ENCODE assay signal across 16 cellular contexts in genomic region chr21:14684071-14684470, GRCh38.
DNase-seq lines count a peak whose midpoint lies in the region; ATAC-seq and TF ChIP-seq lines count a peak whose summit lies in the region.
"Had no signal": no experiment of that assay in that cellular context is flagged by ENCODE, and none has a peak within 500 bp of the region (broad histone marks: within the 10 kb centered on the region; RNA-seq: fewer than 3 reads in every experiment).

No MANE protein-coding gene starts in this region.

- H3K9me2 ChIP-seq in SU-DHL-6 (replicated peaks; ENCODE audit: insufficient read depth, low read length): no peaks in the 10 kb centered on the region

- no peaks in the 10 kb centered on the region for H3K9me3 ChIP-seq in SU-DHL-6 (ENCODE audit: insufficient read depth, low read length)
- H3K9me3 ChIP-seq: thoracic aorta had no signal

- no peak overlapping the region for H2AFZ ChIP-seq in SU-DHL-6 (ENCODE audit: low read depth, low read length, severe bottlenecking)

- H3K9me3 Mint-ChIP-seq in activated T-cell treated with anti-CD3 and anti-CD28 coated beads, Interleukin-2, amount 50 U/mL, for 72 hours: peaks cover 1 to 4% of the 10 kb centered on the region in 2 donors

- peak overlapping the region; percentile 48 for H3K9ac ChIP-seq in SU-DHL-6 (ENCODE audit: low read length)

- H3K27me3 ChIP-seq in SU-DHL-6 (ENCODE audit: low read length): no peaks in the 10 kb centered on the region

- intact Hi-C loops in left colon (cut with DNase I, micrococcal nuclease): no loop called here

- H3K79me2 ChIP-seq in SU-DHL-6 (ENCODE audit: insufficient read depth, low read length): no peaks in the 10 kb centered on the region

- peak; percentile 25 for DNase-seq in CD1c-positive myeloid dendritic cell (ENCODE audit: extremely low spot score)
- no peak for DNase-seq in left colon
- no peak for DNase-seq in islet precursor cell
- DNase-seq in activated T-cell treated with anti-CD3 and anti-CD28 coated beads, Interleukin-2, amount 50 U/mL, for 72 hours: no peak
- DNase-seq: activated CD8-positive, alpha-beta memory T cell treated with anti-CD3 and anti-CD28 coated beads for 24 hours; activated gamma-delta T cell; hypothalamus; IMR-90; naive thymus-derived CD8-positive, alpha-beta T cell; NCI-H1417 treated with DMSO at 0.1 percent for 48 hours; NCI-H446 had no signal

- no peaks in the 10 kb centered on the region for H3K36me3 ChIP-seq in SU-DHL-6 (ENCODE audit: low read length)
- H3K36me3 ChIP-seq: thoracic aorta had no signal

- H3K36me3 Mint-ChIP-seq in activated T-cell treated with anti-CD3 and anti-CD28 coated beads, Interleukin-2, amount 50 U/mL, for 72 hours (ENCODE audit: insufficient read depth in 2 of 2): peaks cover 1 to 4% of the 10 kb centered on the region in 2 donors

- H3K4me2 ChIP-seq in SU-DHL-6 (ENCODE audit: low read depth, low read length, poor library complexity, severe bottlenecking): peak overlapping the region; percentile 72

- TF ChIP-seq CTCF in SU-DHL-6 (IDR thresholded peaks at IDR 0.05; ENCODE audit: insufficient read depth, low read length, poor library complexity, severe bottlenecking): no peak

- peaks cover 42% of the 10 kb centered on the region for H3K4me1 Mint-ChIP-seq in activated T-cell treated with anti-CD3 and anti-CD28 coated beads, Interleukin-2, amount 50 U/mL, for 72 hours (ENCODE audit: low read depth)

- peaks cover 52% of the 10 kb centered on the region for H3F3A ChIP-seq in SU-DHL-6 (ENCODE audit: insufficient read depth)

- no peak overlapping the region for H3K4me3 Mint-ChIP-seq in activated T-cell treated with anti-CD3 and anti-CD28 coated beads, Interleukin-2, amount 50 U/mL, for 72 hours

- H4K20me1 ChIP-seq in SU-DHL-6 (ENCODE audit: low read depth, low read length): no peaks in the 10 kb centered on the region

- no peak overlapping the region for H3K27ac Mint-ChIP-seq in activated T-cell treated with anti-CD3 and anti-CD28 coated beads, Interleukin-2, amount 50 U/mL, for 72 hours

- ATAC-seq in GM18873 (IDR thresholded peaks at IDR 0.05; ENCODE audit: low FRiP score, unreplicated experiment) (peak; percentile 28), HG02798 (IDR thresholded peaks at IDR 0.05; ENCODE audit: poor library complexity, unreplicated experiment) (peak; percentile 36), left colon (no peak), GM19035 (IDR thresholded peaks at IDR 0.05; ENCODE audit: unreplicated experiment) (no peak)
- no peak for ATAC-seq in activated T-cell treated with anti-CD3 and anti-CD28 coated beads, Interleukin-2, amount 50 U/mL, for 72 hours (replicated peaks in 1 of 2)
- ATAC-seq: naive thymus-derived CD8-positive, alpha-beta T cell had no signal

- no peaks in the 10 kb centered on the region for H3K27me3 Mint-ChIP-seq in activated T-cell treated with anti-CD3 and anti-CD28 coated beads, Interleukin-2, amount 50 U/mL, for 72 hours (ENCODE audit: low read depth)
- H3K27me3 Mint-ChIP-seq: naive thymus-derived CD8-positive, alpha-beta T cell had no signal

- H3K4me3 ChIP-seq in SU-DHL-6 (ENCODE audit: insufficient read depth, low read length, poor library complexity, severe bottlenecking): no peak overlapping the region
- H3K4me3 ChIP-seq: thoracic aorta had no signal

- H3K27ac ChIP-seq in SU-DHL-6 (ENCODE audit: low read depth, low read length): peak overlapping the region; percentile 95
- H3K27ac ChIP-seq: thoracic aorta had no signal

Comparison
In these comparisons a context has a peak if more than half of its experiments do, and no peak if none do; other contexts are left out.
1. ATAC-seq: peak in GM18873 (single experiment) and HG02798 (single experiment); none in left colon (single experiment), activated T-cell treated with anti-CD3 and anti-CD28 coated beads, Interleukin-2, amount 50 U/mL, for 72 hours (0 of 2) and GM19035 (single experiment).